ENCODE assay signal across 8 cellular contexts in the genomic region with DNA sequence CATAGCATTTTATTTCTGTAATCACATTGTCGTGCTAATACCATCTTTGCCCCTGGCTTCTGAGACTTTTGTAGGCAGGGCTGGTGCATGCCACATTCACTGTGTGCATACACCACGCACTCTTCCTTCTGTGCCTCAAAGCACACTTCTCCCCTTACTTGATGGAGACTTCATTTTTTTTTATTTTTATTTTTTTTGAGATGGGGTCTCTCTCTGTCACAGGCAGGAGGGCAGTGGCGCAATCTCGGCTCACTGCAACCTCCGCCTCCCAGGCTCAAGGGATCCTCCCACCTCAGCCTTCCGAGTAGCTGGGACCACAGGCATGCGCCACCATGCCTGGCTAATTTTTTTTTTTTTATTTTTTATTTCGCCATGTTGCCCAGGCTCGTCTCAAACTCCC. TPM values are rescaled to one million over a fixed set of nuclear protein-coding genes. Genes with fewer than 3 reads are reported as not detected.
DNase-seq lines count a peak whose midpoint lies in the region; ATAC-seq and TF ChIP-seq lines count a peak whose summit lies in the region.
"Not testable (repeated sequence)": the region's sequence is repeated elsewhere in the genome, so short reads cannot be mapped to it uniquely, and the experiment has no call there.

No MANE protein-coding gene starts in this region.

- peaks cover 55% of the 10 kb centered on the region for H3K4me1 ChIP-seq in CD8-positive, alpha-beta T cell (ENCODE audit: insufficient read depth, low read length)
- peaks cover 63% of the 10 kb centered on the region for H3K4me1 ChIP-seq in Loucy (ENCODE audit: insufficient read depth, low read length, poor library complexity, severe bottlenecking)
- not testable (repeated sequence) for H3K4me1 ChIP-seq in lower lobe of right lung, upper lobe of right lung
- peaks cover 51 to 63% of the 10 kb centered on the region in 2 experiments for H3K4me1 ChIP-seq in neutrophil (ENCODE audit: control insufficient read depth in 1 of 2, insufficient read depth in 1 of 2, low read depth in 1 of 2, low read length in 1 of 2)

- POLR2A ChIA-PET in CD8-positive, alpha-beta T cell (lab: Charles Lee) = interaction anchor here (0.6 to 15.2 kb wide), 13 partner anchors 8 to 755 kb away, joined by 3 to 518 read pairs (median 4); a partner anchor contains a TSS

- not testable (repeated sequence) for DNase-seq in CD8-positive, alpha-beta T cell; T-helper 17 cell; activated T-cell treated with anti-CD3 and anti-CD28 coated beads, Interleukin-2, amount 50 U/mL, for 72 hours; lower lobe of right lung; upper lobe of right lung

- peak overlapping the region; percentile 96 for H3K4me3 Mint-ChIP-seq in CD8-positive, alpha-beta T cell
- H3K4me3 Mint-ChIP-seq in T-helper 17 cell = peak overlapping the region; percentile 95
- H3K4me3 Mint-ChIP-seq in activated T-cell treated with anti-CD3 and anti-CD28 coated beads, Interleukin-2, amount 50 U/mL, for 72 hours = peak overlapping the region; percentile 82 to 95
- H3K4me3 Mint-ChIP-seq in brain = peak overlapping the region in 4 of 5 experiments; percentile 68 to 97 (median 92)

- not testable (repeated sequence) for H3K9me3 Mint-ChIP-seq in CD8-positive, alpha-beta T cell; activated T-cell treated with anti-CD3 and anti-CD28 coated beads, Interleukin-2, amount 50 U/mL, for 72 hours; brain

- H3K36me3 ChIP-seq in CD8-positive, alpha-beta T cell (ENCODE audit: insufficient read depth, low read length) = peaks cover 21% of the 10 kb centered on the region
- H3K36me3 ChIP-seq in Loucy (ENCODE audit: insufficient read depth, low read length) (peaks cover 28% of the 10 kb centered on the region), neutrophil (peaks cover 15% of the 10 kb centered on the region)
- not testable (repeated sequence) for H3K36me3 ChIP-seq in lower lobe of right lung, upper lobe of right lung

- peaks cover 18% of the 10 kb centered on the region for H4K20me1 ChIP-seq in Loucy (ENCODE audit: insufficient read depth, low read length, poor library complexity, severe bottlenecking)

- CTCF ChIA-PET in CD8-positive, alpha-beta T cell (lab: Charles Lee) = interaction anchor here (1.3 to 7.8 kb wide), 7 partner anchors 30 to 508 kb away, joined by 4 to 66 read pairs (median 23); no protein-coding TSS in a partner anchor

- not testable (repeated sequence) for H3K27me3 Mint-ChIP-seq in CD8-positive, alpha-beta T cell (ENCODE audit: low read depth); T-helper 17 cell
- H3K27me3 Mint-ChIP-seq in activated T-cell treated with anti-CD3 and anti-CD28 coated beads, Interleukin-2, amount 50 U/mL, for 72 hours (ENCODE audit: low read depth) = peaks cover 31% of the 10 kb centered on the region
- H3K27me3 Mint-ChIP-seq in brain = peaks cover 11% of the 10 kb centered on the region

- ATAC-seq in CD8-positive, alpha-beta T cell; T-helper 17 cell; activated T-cell treated with anti-CD3 and anti-CD28 coated beads, Interleukin-2, amount 50 U/mL, for 72 hours (replicated peaks in 1 of 2); lower lobe of right lung; upper lobe of right lung: not testable (repeated sequence)

- H3K4me2 ChIP-seq in Loucy (ENCODE audit: low read depth, low read length, poor library complexity, severe bottlenecking) = peak overlapping the region; percentile 89

- H2AFZ ChIP-seq in Loucy (ENCODE audit: low read length) = not testable (repeated sequence)

- H3K36me3 Mint-ChIP-seq in CD8-positive, alpha-beta T cell = peaks cover 30% of the 10 kb centered on the region
- H3K36me3 Mint-ChIP-seq in T-helper 17 cell (ENCODE audit: low read depth) (peaks cover 10% of the 10 kb centered on the region), brain (peaks cover 29% of the 10 kb centered on the region)
- H3K36me3 Mint-ChIP-seq in activated T-cell treated with anti-CD3 and anti-CD28 coated beads, Interleukin-2, amount 50 U/mL, for 72 hours (ENCODE audit: insufficient read depth in 2 of 2) = peaks cover 11 to 26% of the 10 kb centered on the region in 2 donors

- H3K79me2 ChIP-seq in Loucy (ENCODE audit: insufficient read depth, low read length) = peaks cover 63% of the 10 kb centered on the region

- peak overlapping the region; percentile 99 for H3K27ac ChIP-seq in CD8-positive, alpha-beta T cell (ENCODE audit: low read depth, low read length)
- H3K27ac ChIP-seq in lower lobe of right lung (peak overlapping the region; percentile 64), neutrophil (peak overlapping the region; percentile 99), upper lobe of right lung (peak overlapping the region; percentile 97)

- H3K27me3 ChIP-seq in CD8-positive, alpha-beta T cell (ENCODE audit: insufficient read depth, low read length); lower lobe of right lung (ENCODE audit: low read depth); neutrophil; upper lobe of right lung: not testable (repeated sequence)
- H3K27me3 ChIP-seq in Loucy (ENCODE audit: insufficient read depth, low read length, poor library complexity, severe bottlenecking) = peaks cover 25% of the 10 kb centered on the region

- intact Hi-C loops in CD8-positive, alpha-beta T cell (cut with DNase I, micrococcal nuclease) = loop anchor here in 1 of 2 experiments (5.0 kb wide), 1 partner anchor 52 kb away; no protein-coding TSS in a partner anchor
- intact Hi-C loops in lower lobe of right lung (cut with DNase I); upper lobe of right lung (cut with DNase I): not testable (repeated sequence)

- H3K4me1 Mint-ChIP-seq in CD8-positive, alpha-beta T cell (ENCODE audit: low read depth) = peaks cover 57% of the 10 kb centered on the region
- H3K4me1 Mint-ChIP-seq in T-helper 17 cell (peaks cover 35% of the 10 kb centered on the region), brain (peaks cover 63% of the 10 kb centered on the region)
- H3K4me1 Mint-ChIP-seq in activated T-cell treated with anti-CD3 and anti-CD28 coated beads, Interleukin-2, amount 50 U/mL, for 72 hours (ENCODE audit: low read depth) = peaks cover 70% of the 10 kb centered on the region

- peak overlapping the region; percentile 33 for H3K4me3 ChIP-seq in CD8-positive, alpha-beta T cell (ENCODE audit: low read depth, low read length)
- H3K4me3 ChIP-seq in Loucy (ENCODE audit: low read length, poor library complexity, severe bottlenecking) (peak overlapping the region; percentile 89), neutrophil (ENCODE audit: low read depth in 1 of 2, low read length in 1 of 2) (peak overlapping the region in 1 of 2 experiments; percentile 78)
- not testable (repeated sequence) for H3K4me3 ChIP-seq in lower lobe of right lung, upper lobe of right lung

- TF ChIP-seq CTCF in CD8-positive, alpha-beta T cell (IDR thresholded peaks at IDR 0.05); Loucy (conservative IDR thresholded peaks at IDR 0.05; ENCODE audit: low read length); brain (conservative IDR thresholded peaks at IDR 0.05); lower lobe of right lung (IDR thresholded peaks at IDR 0.05); neutrophil (IDR thresholded peaks at IDR 0.05); upper lobe of right lung (IDR thresholded peaks at IDR 0.05): not testable (repeated sequence)

- not testable (repeated sequence) for H3K9me2 ChIP-seq in Loucy (replicated peaks; ENCODE audit: low read depth, low read length)

- H3F3A ChIP-seq in Loucy (ENCODE audit: low read depth) = not testable (repeated sequence)

- H3K9ac ChIP-seq in Loucy (ENCODE audit: low read depth, low read length, poor library complexity, severe bottlenecking) = peak overlapping the region; percentile 100

- not testable (repeated sequence) for H3K9me3 ChIP-seq in CD8-positive, alpha-beta T cell (ENCODE audit: low read length); Loucy (ENCODE audit: insufficient read depth, low read depth, low read length); T-helper 17 cell (ENCODE audit: control insufficient read depth, low read length, poor library complexity, severe bottlenecking); lower lobe of right lung; neutrophil; upper lobe of right lung

- peak overlapping the region; percentile 99 for H3K27ac Mint-ChIP-seq in CD8-positive, alpha-beta T cell
- H3K27ac Mint-ChIP-seq in T-helper 17 cell = peak overlapping the region; percentile 100
- H3K27ac Mint-ChIP-seq in activated T-cell treated with anti-CD3 and anti-CD28 coated beads, Interleukin-2, amount 50 U/mL, for 72 hours = peak overlapping the region; percentile 99
- peak overlapping the region; percentile 91 to 100 (median 99) for H3K27ac Mint-ChIP-seq in brain

RNA-seq across cellular contexts. Expression of a gene that starts 5.1 kb away (rescaled TPM):
- 1,000 to 10,000 TPM; 2,374 to 2,465 TPM for total RNA-seq in CD8-positive, alpha-beta T cell
- 1,000 to 10,000 TPM; 5,781 to 7,183 TPM for total RNA-seq in T-helper 17 cell
- 1,000 to 10,000 TPM; 4,011 to 4,477 TPM for total RNA-seq in activated T-cell treated with anti-CD3 and anti-CD28 coated beads, Interleukin-2, amount 50 U/mL, for 72 hours
- 3,699 TPM for polyA plus RNA-seq in brain (ENCODE audit: insufficient read depth, low read depth, low replicate concordance)
- total RNA-seq in lower lobe of right lung = 4,922 TPM
- 4,663 TPM for total RNA-seq in upper lobe of right lung
